ENCODE assay signal across 8 cellular contexts in the genomic region with DNA sequence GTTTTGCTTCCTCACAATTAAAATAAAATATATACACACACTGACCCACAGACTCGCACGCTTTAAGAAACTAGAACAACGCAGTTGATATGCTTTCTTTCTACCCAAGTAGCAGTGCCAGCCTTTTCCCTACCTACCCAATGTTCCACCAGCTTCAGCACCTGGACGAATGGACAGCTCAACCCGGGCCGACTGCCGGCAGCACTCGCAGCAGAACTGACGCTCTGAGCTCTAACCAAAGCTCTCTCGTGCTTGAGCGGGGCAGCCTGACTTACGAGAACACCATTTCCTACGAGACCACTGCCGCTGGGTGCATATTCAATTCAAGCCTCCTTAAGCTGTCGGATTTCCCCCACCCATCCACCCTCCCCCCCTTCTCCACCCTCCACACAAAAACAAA.
DNase-seq lines count a peak whose midpoint lies in the region; ATAC-seq and TF ChIP-seq lines count a peak whose summit lies in the region.

No MANE protein-coding gene starts in this region.

- H3K9me3 ChIP-seq in BE2C (no peaks in the 10 kb centered on the region), lower lobe of right lung (no peaks in the 10 kb centered on the region)

- no peak overlapping the region for H3K27ac ChIP-seq in lower lobe of right lung

- H3K27ac Mint-ChIP-seq in activated CD4-positive, alpha-beta T cell treated with anti-CD3 and anti-CD28 coated beads, Interleukin-2, amount 10 ng/mL, durations not matched to agents 7 days and 5 days, result no peak overlapping the region

- peaks cover 88% of the 10 kb centered on the region for H3K27me3 Mint-ChIP-seq in activated CD4-positive, alpha-beta T cell treated with anti-CD3 and anti-CD28 coated beads, Interleukin-2, amount 10 ng/mL, durations not matched to agents 7 days and 5 days

- H3K9me3 Mint-ChIP-seq in activated CD4-positive, alpha-beta T cell treated with anti-CD3 and anti-CD28 coated beads, Interleukin-2, amount 10 ng/mL, durations not matched to agents 7 days and 5 days, result no peaks in the 10 kb centered on the region

- no peak overlapping the region for H3K4me3 Mint-ChIP-seq in activated CD4-positive, alpha-beta T cell treated with anti-CD3 and anti-CD28 coated beads, Interleukin-2, amount 10 ng/mL, durations not matched to agents 7 days and 5 days

- peaks cover 26% of the 10 kb centered on the region for H3K36me3 ChIP-seq in BE2C
- no peaks in the 10 kb centered on the region for H3K36me3 ChIP-seq in lower lobe of right lung

- CTCF ChIA-PET in activated CD4-positive, alpha-beta T cell treated with anti-CD3 and anti-CD28 coated beads, Interleukin-2, amount 10 ng/mL, durations not matched to agents 7 days and 5 days (lab: Charles Lee), result no interaction called here

- H3K27me3 ChIP-seq in BE2C, result no peaks in the 10 kb centered on the region
- peaks cover 83% of the 10 kb centered on the region for H3K27me3 ChIP-seq in lower lobe of right lung (ENCODE audit: low read depth)

- POLR2A ChIA-PET in activated CD4-positive, alpha-beta T cell treated with anti-CD3 and anti-CD28 coated beads, Interleukin-2, amount 10 ng/mL, durations not matched to agents 7 days and 5 days (lab: Charles Lee), result interaction anchor here (0.6 kb wide), 2 partner anchors 314 to 321 kb away, joined by 3 to 12 read pairs; no protein-coding TSS in a partner anchor

- peak; percentile 49 for ATAC-seq in GM21825 (IDR thresholded peaks at IDR 0.05; ENCODE audit: unreplicated experiment)
- peak; percentile 90 to 92 for ATAC-seq in lower lobe of right lung

- H3K36me3 Mint-ChIP-seq in activated CD4-positive, alpha-beta T cell treated with anti-CD3 and anti-CD28 coated beads, Interleukin-2, amount 10 ng/mL, durations not matched to agents 7 days and 5 days (ENCODE audit: low read depth), result peaks cover 1% of the 10 kb centered on the region

- H3K4me1 ChIP-seq in BE2C (peaks cover 8% of the 10 kb centered on the region; the same call in 1 of the 2 replicates), lower lobe of right lung (peaks cover 21% of the 10 kb centered on the region)

- peaks cover 40% of the 10 kb centered on the region for H3K4me1 Mint-ChIP-seq in activated CD4-positive, alpha-beta T cell treated with anti-CD3 and anti-CD28 coated beads, Interleukin-2, amount 10 ng/mL, durations not matched to agents 7 days and 5 days

- peak; percentile 76 for DNase-seq in BE2C
- peak; percentile 49 for DNase-seq in NCI-H1694 (lab: John Stamatoyannopoulos, UW)
- peak; percentile 79 for DNase-seq in activated CD4-positive, alpha-beta T cell treated with anti-CD3 and anti-CD28 coated beads, Interleukin-2, amount 10 ng/mL, durations not matched to agents 7 days and 5 days
- DNase-seq in ecto neural progenitor cell (ENCODE audit: low spot score), result peak; percentile 86
- peak; percentile 83 for DNase-seq in lower lobe of right lung
- peak in 2 of 3 experiments; percentile 39 to 71 for DNase-seq in stimulated activated CD4-positive, alpha-beta T cell treated with anti-CD3 and anti-CD28 coated beads, TNF-alpha, amount 100 ng/mL, for 24 hours (ENCODE audit: low read depth in 3 of 3)
- DNase-seq in cortex of kidney (lab: John Stamatoyannopoulos, UW), result no peak

- TF ChIP-seq CTCF in BE2C (IDR thresholded peaks at IDR 0.05; ENCODE audit: low read depth, low read length), result no peak
- no peak for TF ChIP-seq CTCF in lower lobe of right lung (IDR thresholded peaks at IDR 0.05)

- H3K4me3 ChIP-seq in BE2C (ENCODE audit: low read depth, low read length), result peak overlapping the region; percentile 79
- H3K4me3 ChIP-seq in lower lobe of right lung, result no peak overlapping the region

- intact Hi-C loops in lower lobe of right lung (cut with DNase I), result no loop called here
